Comparison of ENCODE assay signal across 1 cellular context in the genomic region with DNA sequence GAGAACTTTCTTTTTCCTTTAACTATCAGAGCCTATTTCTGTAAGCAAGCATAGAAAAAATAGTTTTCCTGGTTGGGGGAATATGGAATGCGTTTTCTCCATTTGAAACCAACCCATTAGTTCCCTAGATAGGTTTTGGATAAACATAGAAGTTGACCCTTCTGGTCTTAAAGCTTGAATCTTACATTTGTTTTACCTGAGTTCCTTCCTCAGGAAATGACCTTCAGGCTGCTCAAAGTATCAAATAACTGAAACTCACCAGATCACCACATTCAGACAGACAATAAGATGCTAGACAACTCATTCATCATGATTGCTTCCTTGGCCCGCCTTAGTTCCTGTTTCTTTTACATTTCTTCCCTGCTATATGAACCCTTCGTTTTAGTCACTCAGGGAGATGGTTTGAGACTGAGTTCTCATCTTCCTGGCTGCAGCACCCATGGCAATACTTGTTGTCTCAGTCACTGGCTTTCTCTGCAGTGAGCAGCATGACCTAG.
A peak's percentile ranks its signal among the peaks of the same experiment; 100 is the strongest.
TF ChIP-seq lines count a peak whose summit lies in the region.

No MANE protein-coding gene starts in this region.

TF ChIP-seq in SK-N-SH, 30 proteins besides CTCF, POLR2A, EP300 and RAD21 (continued from another document):
- TF ChIP-seq, protein P1, sequence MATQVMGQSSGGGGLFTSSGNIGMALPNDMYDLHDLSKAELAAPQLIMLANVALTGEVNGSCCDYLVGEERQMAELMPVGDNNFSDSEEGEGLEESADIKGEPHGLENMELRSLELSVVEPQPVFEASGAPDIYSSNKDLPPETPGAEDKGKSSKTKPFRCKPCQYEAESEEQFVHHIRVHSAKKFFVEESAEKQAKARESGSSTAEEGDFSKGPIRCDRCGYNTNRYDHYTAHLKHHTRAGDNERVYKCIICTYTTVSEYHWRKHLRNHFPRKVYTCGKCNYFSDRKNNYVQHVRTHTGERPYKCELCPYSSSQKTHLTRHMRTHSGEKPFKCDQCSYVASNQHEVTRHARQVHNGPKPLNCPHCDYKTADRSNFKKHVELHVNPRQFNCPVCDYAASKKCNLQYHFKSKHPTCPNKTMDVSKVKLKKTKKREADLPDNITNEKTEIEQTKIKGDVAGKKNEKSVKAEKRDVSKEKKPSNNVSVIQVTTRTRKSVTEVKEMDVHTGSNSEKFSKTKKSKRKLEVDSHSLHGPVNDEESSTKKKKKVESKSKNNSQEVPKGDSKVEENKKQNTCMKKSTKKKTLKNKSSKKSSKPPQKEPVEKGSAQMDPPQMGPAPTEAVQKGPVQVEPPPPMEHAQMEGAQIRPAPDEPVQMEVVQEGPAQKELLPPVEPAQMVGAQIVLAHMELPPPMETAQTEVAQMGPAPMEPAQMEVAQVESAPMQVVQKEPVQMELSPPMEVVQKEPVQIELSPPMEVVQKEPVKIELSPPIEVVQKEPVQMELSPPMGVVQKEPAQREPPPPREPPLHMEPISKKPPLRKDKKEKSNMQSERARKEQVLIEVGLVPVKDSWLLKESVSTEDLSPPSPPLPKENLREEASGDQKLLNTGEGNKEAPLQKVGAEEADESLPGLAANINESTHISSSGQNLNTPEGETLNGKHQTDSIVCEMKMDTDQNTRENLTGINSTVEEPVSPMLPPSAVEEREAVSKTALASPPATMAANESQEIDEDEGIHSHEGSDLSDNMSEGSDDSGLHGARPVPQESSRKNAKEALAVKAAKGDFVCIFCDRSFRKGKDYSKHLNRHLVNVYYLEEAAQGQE (IDR thresholded peaks at IDR 0.05; ENCODE audit: low read depth, low read length) = no peak
- peak; percentile 26; the same call in 1 of the 2 replicates for TF ChIP-seq GABPA (IDR thresholded peaks at IDR 0.05; ENCODE audit: low read depth)
- TF ChIP-seq SIN3A (IDR thresholded peaks at IDR 0.05; ENCODE audit: borderline replicate concordance, low read depth, low read length) = no peak
- TF ChIP-seq, protein P2, sequence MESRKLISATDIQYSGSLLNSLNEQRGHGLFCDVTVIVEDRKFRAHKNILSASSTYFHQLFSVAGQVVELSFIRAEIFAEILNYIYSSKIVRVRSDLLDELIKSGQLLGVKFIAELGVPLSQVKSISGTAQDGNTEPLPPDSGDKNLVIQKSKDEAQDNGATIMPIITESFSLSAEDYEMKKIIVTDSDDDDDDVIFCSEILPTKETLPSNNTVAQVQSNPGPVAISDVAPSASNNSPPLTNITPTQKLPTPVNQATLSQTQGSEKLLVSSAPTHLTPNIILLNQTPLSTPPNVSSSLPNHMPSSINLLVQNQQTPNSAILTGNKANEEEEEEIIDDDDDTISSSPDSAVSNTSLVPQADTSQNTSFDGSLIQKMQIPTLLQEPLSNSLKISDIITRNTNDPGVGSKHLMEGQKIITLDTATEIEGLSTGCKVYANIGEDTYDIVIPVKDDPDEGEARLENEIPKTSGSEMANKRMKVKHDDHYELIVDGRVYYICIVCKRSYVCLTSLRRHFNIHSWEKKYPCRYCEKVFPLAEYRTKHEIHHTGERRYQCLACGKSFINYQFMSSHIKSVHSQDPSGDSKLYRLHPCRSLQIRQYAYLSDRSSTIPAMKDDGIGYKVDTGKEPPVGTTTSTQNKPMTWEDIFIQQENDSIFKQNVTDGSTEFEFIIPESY (IDR thresholded peaks at IDR 0.05; ENCODE audit: borderline replicate concordance, low read depth) = no peak; the same call in 1 of the 2 replicates
- no peak for TF ChIP-seq FOXJ3 (CRISPR knock-in tag; IDR thresholded peaks at IDR 0.05)
- TF ChIP-seq RCOR1 (IDR thresholded peaks at IDR 0.05; ENCODE audit: low read length) = no peak
- TF ChIP-seq, protein P3, sequence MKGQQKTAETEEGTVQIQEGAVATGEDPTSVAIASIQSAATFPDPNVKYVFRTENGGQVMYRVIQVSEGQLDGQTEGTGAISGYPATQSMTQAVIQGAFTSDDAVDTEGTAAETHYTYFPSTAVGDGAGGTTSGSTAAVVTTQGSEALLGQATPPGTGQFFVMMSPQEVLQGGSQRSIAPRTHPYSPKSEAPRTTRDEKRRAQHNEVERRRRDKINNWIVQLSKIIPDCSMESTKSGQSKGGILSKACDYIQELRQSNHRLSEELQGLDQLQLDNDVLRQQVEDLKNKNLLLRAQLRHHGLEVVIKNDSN (IDR thresholded peaks at IDR 0.05; ENCODE audit: borderline replicate concordance, low read depth) = no peak
- TF ChIP-seq, protein P4, sequence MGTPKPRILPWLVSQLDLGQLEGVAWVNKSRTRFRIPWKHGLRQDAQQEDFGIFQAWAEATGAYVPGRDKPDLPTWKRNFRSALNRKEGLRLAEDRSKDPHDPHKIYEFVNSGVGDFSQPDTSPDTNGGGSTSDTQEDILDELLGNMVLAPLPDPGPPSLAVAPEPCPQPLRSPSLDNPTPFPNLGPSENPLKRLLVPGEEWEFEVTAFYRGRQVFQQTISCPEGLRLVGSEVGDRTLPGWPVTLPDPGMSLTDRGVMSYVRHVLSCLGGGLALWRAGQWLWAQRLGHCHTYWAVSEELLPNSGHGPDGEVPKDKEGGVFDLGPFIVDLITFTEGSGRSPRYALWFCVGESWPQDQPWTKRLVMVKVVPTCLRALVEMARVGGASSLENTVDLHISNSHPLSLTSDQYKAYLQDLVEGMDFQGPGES (IDR thresholded peaks at IDR 0.05; ENCODE audit: low read depth, low read length) = no peak
- TF ChIP-seq, protein P5, sequence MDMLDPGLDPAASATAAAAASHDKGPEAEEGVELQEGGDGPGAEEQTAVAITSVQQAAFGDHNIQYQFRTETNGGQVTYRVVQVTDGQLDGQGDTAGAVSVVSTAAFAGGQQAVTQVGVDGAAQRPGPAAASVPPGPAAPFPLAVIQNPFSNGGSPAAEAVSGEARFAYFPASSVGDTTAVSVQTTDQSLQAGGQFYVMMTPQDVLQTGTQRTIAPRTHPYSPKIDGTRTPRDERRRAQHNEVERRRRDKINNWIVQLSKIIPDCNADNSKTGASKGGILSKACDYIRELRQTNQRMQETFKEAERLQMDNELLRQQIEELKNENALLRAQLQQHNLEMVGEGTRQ (IDR thresholded peaks at IDR 0.05; ENCODE audit: borderline replicate concordance, low read depth, low read length) = no peak
- TF ChIP-seq FOXM1 (IDR thresholded peaks at IDR 0.05; ENCODE audit: low read depth) = no peak
- TF ChIP-seq, protein P6, sequence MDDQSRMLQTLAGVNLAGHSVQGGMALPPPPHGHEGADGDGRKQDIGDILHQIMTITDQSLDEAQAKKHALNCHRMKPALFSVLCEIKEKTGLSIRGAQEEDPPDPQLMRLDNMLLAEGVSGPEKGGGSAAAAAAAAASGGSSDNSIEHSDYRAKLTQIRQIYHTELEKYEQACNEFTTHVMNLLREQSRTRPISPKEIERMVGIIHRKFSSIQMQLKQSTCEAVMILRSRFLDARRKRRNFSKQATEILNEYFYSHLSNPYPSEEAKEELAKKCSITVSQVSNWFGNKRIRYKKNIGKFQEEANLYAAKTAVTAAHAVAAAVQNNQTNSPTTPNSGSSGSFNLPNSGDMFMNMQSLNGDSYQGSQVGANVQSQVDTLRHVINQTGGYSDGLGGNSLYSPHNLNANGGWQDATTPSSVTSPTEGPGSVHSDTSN (IDR thresholded peaks at IDR 0.05) = peak; percentile 90
- TF ChIP-seq, protein P7, sequence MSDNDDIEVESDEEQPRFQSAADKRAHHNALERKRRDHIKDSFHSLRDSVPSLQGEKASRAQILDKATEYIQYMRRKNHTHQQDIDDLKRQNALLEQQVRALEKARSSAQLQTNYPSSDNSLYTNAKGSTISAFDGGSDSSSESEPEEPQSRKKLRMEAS (IDR thresholded peaks at IDR 0.05; ENCODE audit: low read depth) = no peak
- TF ChIP-seq SMC3 (IDR thresholded peaks at IDR 0.05; ENCODE audit: low read depth, low read length) = no peak
- peak; percentile 53; the same call in 1 of the 2 replicates for TF ChIP-seq NFIC (IDR thresholded peaks at IDR 0.05; ENCODE audit: borderline replicate concordance)
- TF ChIP-seq FOSL2 (IDR thresholded peaks at IDR 0.05; ENCODE audit: borderline replicate concordance, low read depth) = peak; percentile 23; the same call in 1 of the 2 replicates
- TF ChIP-seq MEF2A (IDR thresholded peaks at IDR 0.05; ENCODE audit: borderline replicate concordance, low read depth) = no peak
- TF ChIP-seq RXRA (IDR thresholded peaks at IDR 0.05; ENCODE audit: borderline replicate concordance, low read depth) = peak; percentile 37; the same call in 1 of the 2 replicates
- TF ChIP-seq ELF1 (IDR thresholded peaks at IDR 0.05) = peak; percentile 19; the same call in 1 of the 2 replicates
- no peak for TF ChIP-seq MXI1 (IDR thresholded peaks at IDR 0.05; ENCODE audit: low read depth, low read length)
- TF ChIP-seq CHD2 (IDR thresholded peaks at IDR 0.05; ENCODE audit: low read length, partially characterized antibody) = no peak
